Comparison of ENCODE assay signal across 2 cellular contexts in the genomic region with DNA sequence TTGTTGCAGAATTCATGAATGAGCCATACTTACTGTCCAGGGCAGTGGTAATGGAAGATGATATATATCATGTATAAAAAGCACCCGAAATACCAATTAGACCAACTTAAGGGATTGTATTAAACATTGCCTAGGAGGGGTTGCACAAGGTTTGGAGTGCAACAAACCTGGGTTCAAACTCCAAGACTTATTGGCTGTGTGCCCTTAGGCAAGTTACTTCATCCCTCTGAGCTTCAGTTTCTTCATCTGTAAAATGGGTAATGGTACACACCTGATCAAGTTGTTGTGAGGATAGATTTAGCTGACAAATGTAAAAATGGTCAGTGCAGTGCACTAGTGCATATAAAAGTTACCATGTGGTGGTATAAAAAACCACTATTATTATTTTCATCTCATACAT.
TF ChIP-seq lines count a peak whose summit lies in the region.

No MANE protein-coding gene starts in this region.

TF ChIP-seq in HEK293T, 16 proteins besides CTCF, POLR2A, EP300 and RAD21:
- TF ChIP-seq FOXK2 (IDR thresholded peaks at IDR 0.05) (no peak), ZNF384 (IDR thresholded peaks at IDR 0.05) (peak; percentile 37; the same call in 1 of the 2 replicates)

TF ChIP-seq in HepG2, 621 proteins besides CTCF, POLR2A, EP300 and RAD21:
- peak; percentile 54; the same call in 1 of the 2 replicates for TF ChIP-seq KDM1A (CRISPR knock-in tag; IDR thresholded peaks at IDR 0.05)
- TF ChIP-seq ZNF629 (CRISPR knock-in tag; conservative IDR thresholded peaks at IDR 0.05): peak; percentile 85
- TF ChIP-seq ZNF790 (CRISPR knock-in tag; IDR thresholded peaks at IDR 0.05; ENCODE audit: borderline replicate concordance): no peak
